In the genomic region with DNA sequence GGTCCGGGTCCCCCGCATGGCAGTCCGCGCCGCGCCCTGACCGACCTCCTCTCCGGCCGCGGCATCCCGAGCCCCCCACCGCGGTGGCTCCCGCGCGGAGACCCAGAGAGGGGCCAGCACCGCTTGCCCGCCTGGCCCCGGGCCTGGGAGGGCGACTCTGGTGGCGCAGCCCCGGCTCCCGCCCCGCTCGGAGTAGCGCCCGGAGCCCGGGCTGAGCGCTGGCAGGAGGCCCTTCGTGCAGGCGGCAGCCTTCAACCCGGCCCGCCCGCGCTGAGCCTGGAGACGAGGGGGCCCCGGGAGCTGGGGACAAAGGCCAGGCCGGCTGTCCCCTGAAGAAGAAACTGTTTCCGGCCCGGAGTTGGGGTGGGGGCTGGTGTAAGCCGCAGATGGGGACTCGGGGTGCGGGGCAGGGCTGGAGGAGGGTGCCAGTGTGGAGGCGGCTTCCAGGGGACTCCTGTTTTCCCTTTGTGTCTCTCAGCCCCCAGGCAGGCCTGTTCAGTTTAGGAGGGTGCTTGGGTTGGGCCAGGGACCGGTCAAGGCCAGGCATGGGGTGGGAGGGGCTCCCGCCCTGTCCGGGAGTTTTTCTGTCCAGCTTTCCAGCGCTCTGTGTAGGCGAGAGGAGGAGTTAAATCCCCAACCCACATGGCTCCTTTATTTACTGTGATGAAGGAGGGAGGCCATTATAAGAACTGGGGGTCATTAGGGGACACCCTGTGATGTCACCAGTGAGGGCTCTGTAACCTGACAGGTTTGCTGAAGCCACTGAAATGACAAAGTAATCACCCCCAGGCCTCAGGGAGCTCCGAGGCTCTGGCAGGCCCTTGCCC, we compare ENCODE assay signal across 8 cellular contexts. TPM values are rescaled to one million over a fixed set of nuclear protein-coding genes. Genes with fewer than 3 reads are reported as not detected.
DNase-seq lines count a peak whose midpoint lies in the region; ATAC-seq and TF ChIP-seq lines count a peak whose summit lies in the region.

No MANE protein-coding gene starts in this region.

- no peaks in the 10 kb centered on the region for H3K4me1 ChIP-seq in PC-9 (replicated peaks; ENCODE audit: insufficient read depth)
- H3K4me1 ChIP-seq in fibroblast of lung (ENCODE audit: control insufficient read depth, extremely low read depth, insufficient read depth, low read length) = no peaks in the 10 kb centered on the region
- peaks cover 11% of the 10 kb centered on the region for H3K4me1 ChIP-seq in neuron (ENCODE audit: insufficient read depth, low read length)

- BruUV-seq in PC-9 (replicated peaks; lab: Mats Ljungman, UMichigan) = no TSS peak

- peak overlapping the region; percentile 37 for H3K9ac ChIP-seq in fibroblast of lung (ENCODE audit: insufficient read depth, low read length)

- no peak for TF ChIP-seq CTCF in PC-9 (conservative IDR thresholded peaks at IDR 0.05)
- TF ChIP-seq CTCF in fibroblast of lung (conservative IDR thresholded peaks at IDR 0.05 in 1 of 2, IDR thresholded peaks at IDR 0.05 in 1 of 2; ENCODE audit: low read depth in 1 of 2, low read length in 2 of 2) = no peak

- H3K9me3 ChIP-seq in PC-9 (ENCODE audit: insufficient read depth, low read depth) = no peaks in the 10 kb centered on the region
- H3K9me3 ChIP-seq in fibroblast of lung (ENCODE audit: control insufficient read depth, insufficient read depth, low read depth, low read length) = no peaks in the 10 kb centered on the region
- H3K9me3 ChIP-seq in neuron (ENCODE audit: low read length) = no peaks in the 10 kb centered on the region

- H3K4me2 ChIP-seq in PC-9 = peak overlapping the region; percentile 64
- peak overlapping the region; percentile 72 for H3K4me2 ChIP-seq in fibroblast of lung (ENCODE audit: extremely low read depth, insufficient read depth, low read length)

- H3K36me3 ChIP-seq in PC-9 (ENCODE audit: low read depth) (no peaks in the 10 kb centered on the region), fibroblast of lung (ENCODE audit: control insufficient read depth, insufficient read depth, low read length) (no peaks in the 10 kb centered on the region), neuron (ENCODE audit: insufficient read depth, low read length) (peaks cover 25% of the 10 kb centered on the region)

- H3K27ac ChIP-seq in PC-9 = no peak overlapping the region
- H3K27ac ChIP-seq in fibroblast of lung (ENCODE audit: insufficient read depth, low read length) = no peak overlapping the region

- H4K20me1 ChIP-seq in PC-9 (ENCODE audit: insufficient read depth) = no peaks in the 10 kb centered on the region
- no peaks in the 10 kb centered on the region for H4K20me1 ChIP-seq in fibroblast of lung (ENCODE audit: control insufficient read depth, extremely low read depth, insufficient read depth, low read length)

- CTCF ChIA-PET in PC-9 (lab: Charles Lee) = no interaction called here

- intact Hi-C loops in PC-9 (cut with micrococcal nuclease; ENCODE audit: unreplicated experiment) = no loop called here

- H3K79me2 ChIP-seq in PC-9 (ENCODE audit: low read depth) (no peaks in the 10 kb centered on the region), fibroblast of lung (ENCODE audit: control insufficient read depth, insufficient read depth, low read length) (no peaks in the 10 kb centered on the region)

- peak overlapping the region; percentile 27; the same call in 1 of the 2 replicates for H2AFZ ChIP-seq in PC-9
- H2AFZ ChIP-seq in fibroblast of lung (ENCODE audit: low read length) = peak overlapping the region; percentile 19
- no peak overlapping the region for H2AFZ ChIP-seq in neuron (ENCODE audit: low read depth, low read length)

- H3K9me2 ChIP-seq in PC-9 (ENCODE audit: insufficient read depth) = no peaks in the 10 kb centered on the region

- DNase-seq in ELR (ENCODE audit: low read depth) (peak; percentile 50), PC-9 (no peak), fibroblast of lung (ENCODE audit: low read depth in 2 of 2) (peak; percentile 38 to 60), islet precursor cell (no peak)

- ATAC-seq in GM19452 (IDR thresholded peaks at IDR 0.05; ENCODE audit: unreplicated experiment) (no peak), GM18861 (IDR thresholded peaks at IDR 0.05; ENCODE audit: unreplicated experiment) (no peak), GM19397 (IDR thresholded peaks at IDR 0.05; ENCODE audit: unreplicated experiment) (no peak)

- POLR2A ChIA-PET in PC-9 (lab: Charles Lee; ENCODE audit: unreplicated experiment) = interaction anchor here (0.6 kb wide), 2 partner anchors 139 to 612 kb away, joined by 5 to 7 read pairs; no protein-coding TSS in a partner anchor

- no peaks in the 10 kb centered on the region for H3F3A ChIP-seq in PC-9 (ENCODE audit: insufficient read depth, low read depth)

- H3K4me3 ChIP-seq in PC-9 (peak overlapping the region; percentile 51; the same call in 1 of the 2 replicates), fibroblast of lung (replicated peaks in 1 of 4; ENCODE audit: control extremely low read depth in 1 of 4, insufficient read depth in 1 of 4, low read depth in 3 of 4, low read length in 4 of 4) (peak overlapping the region; percentile 54 to 67 (median 58)), neuron (ENCODE audit: low read length) (peak overlapping the region; percentile 73)

- peaks cover 24% of the 10 kb centered on the region for H3K27me3 ChIP-seq in PC-9 (ENCODE audit: insufficient read depth, low read depth)
- peaks cover 2% of the 10 kb centered on the region for H3K27me3 ChIP-seq in fibroblast of lung (ENCODE audit: control insufficient read depth, insufficient read depth, low read length)
- no peaks in the 10 kb centered on the region for H3K27me3 ChIP-seq in neuron (ENCODE audit: insufficient read depth, low read length)

RNA-seq across cellular contexts. Expression of a gene that starts 1.0 kb away (rescaled TPM):
- 2.3 and 3.0 TPM in 2 replicates for total RNA-seq in PC-9 (2021)
- total RNA-seq in fibroblast of lung = 24.4 and 28.2 TPM in 2 replicates
- polyA plus RNA-seq in fibroblast of lung = 4.0 and 5.9 TPM in 2 replicates
- 13.6 and 30.2 TPM in 2 replicates for polyA plus RNA-seq in fibroblast of lung (2012)
- 10.2 and 17.7 TPM in 2 replicates for polyA minus RNA-seq in fibroblast of lung (ENCODE audit: low replicate concordance)

RNA-seq across cellular contexts. Expression of a gene that starts 30.6 kb away (rescaled TPM):
- total RNA-seq in PC-9 (2021) = not detected in 2 replicates
- not detected in 2 replicates for total RNA-seq in fibroblast of lung
- not detected in 2 replicates for polyA plus RNA-seq in fibroblast of lung
- not detected in 2 replicates for polyA plus RNA-seq in fibroblast of lung (2012)
- not detected in 2 replicates for polyA minus RNA-seq in fibroblast of lung (ENCODE audit: low replicate concordance)

Comparison
In these comparisons a context has a peak if more than half of its experiments do, and no peak if none do; other contexts are left out.
1. DNase-seq: peak in ELR (single experiment) and fibroblast of lung (2 of 2); none in PC-9 (0 of 2) and islet precursor cell (single experiment).
2. Peak in every context shown above with its lines, with median percentiles within 50 percentile points of each other: H3K4me3 ChIP-seq.